Comparison of ENCODE assay signal across 31 cellular contexts in the genomic region with DNA sequence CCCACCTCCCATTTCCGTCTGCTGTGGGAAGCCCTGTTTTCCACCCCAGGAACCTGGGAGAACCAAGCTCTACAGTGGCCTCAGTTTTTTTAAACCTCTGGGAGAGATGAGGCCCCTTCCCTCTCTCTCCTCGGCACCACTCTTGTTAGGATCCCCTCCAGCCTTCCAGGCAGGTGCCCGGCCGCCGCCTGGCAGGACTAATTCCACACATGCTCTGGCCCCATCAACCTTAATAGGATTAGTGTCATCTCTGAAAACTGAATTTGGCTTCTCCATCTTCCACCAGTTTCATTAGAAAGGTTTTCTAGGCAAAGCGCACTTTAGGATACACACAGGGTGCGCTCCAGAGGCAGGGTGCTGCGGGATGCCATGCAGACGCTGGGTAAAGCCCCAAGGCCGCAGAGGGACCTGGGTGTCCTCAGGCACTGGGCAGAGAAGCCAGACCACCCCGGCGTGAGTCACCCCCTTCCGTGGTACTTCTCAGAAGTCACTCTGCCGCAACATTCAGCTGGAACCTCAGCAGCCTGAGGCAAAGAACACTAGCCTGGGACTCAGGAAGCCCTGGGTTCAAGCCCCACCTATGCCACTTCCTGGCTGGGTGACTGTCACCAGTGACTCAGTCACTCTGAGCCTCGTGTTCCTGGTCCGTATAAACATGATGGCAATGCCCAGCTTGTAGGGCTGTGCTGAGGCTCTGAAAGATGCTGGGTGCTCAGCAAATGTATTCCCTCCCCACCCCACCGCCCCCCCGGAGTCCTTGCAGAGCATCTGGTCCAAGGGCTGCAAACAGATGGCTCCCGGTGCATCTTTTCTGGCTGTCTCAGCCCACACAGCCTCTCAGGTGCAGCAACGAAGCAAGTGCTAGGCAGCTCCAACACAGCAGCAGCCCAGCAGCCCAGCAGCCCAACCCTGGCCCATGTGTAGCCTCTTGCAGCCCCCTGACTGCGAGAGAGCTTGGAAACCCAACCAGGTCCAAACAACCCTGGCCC. TPM values are rescaled to one million over a fixed set of nuclear protein-coding genes. Genes with fewer than 3 reads are reported as not detected.
DNase-seq lines count a peak whose midpoint lies in the region; ATAC-seq, FAIRE-seq and TF ChIP-seq lines count a peak whose summit lies in the region.
"Had no signal": no experiment of that assay in that cellular context is flagged by ENCODE, and none has a peak within 500 bp of the region (broad histone marks: within the 10 kb centered on the region; RNA-seq: fewer than 3 reads in every experiment).

No MANE protein-coding gene starts in this region.

- WGBS in SK-N-SH (ENCODE audit: low lambda C conversion rate): 42% methylated on average over 11 of the region's 21 CpGs

- no peaks in the 10 kb centered on the region for H3K27me3 ChIP-seq in SK-N-SH (ENCODE audit: insufficient read depth)
- H3K27me3 ChIP-seq: colonic mucosa, testis had no signal

- CTCF ChIA-PET in SK-N-SH (lab: Yijun Ruan, JAX): no interaction called here

- FAIRE-seq in HTR-8/SVneo (lab: Jason Lieb, UNC): no peak
- FAIRE-seq: A204.1, GM12892, pancreas, small intestine, urothelium cell line had no signal

- no peak overlapping the region for H2AFZ ChIP-seq in SK-N-SH (ENCODE audit: low read depth)

- H3K36me3 ChIP-seq in SK-N-SH (replicated peaks in 1 of 2; ENCODE audit: control insufficient read depth in 1 of 2, insufficient read depth in 2 of 2, low read length in 1 of 2): no peaks in the 10 kb centered on the region
- H3K36me3 ChIP-seq: colonic mucosa, pancreas had no signal

- no peak overlapping the region for H3K4me2 ChIP-seq in SK-N-SH

- POLR2A ChIA-PET in SK-N-SH (lab: Yijun Ruan, JAX): no interaction called here

- peaks cover 0 to 45% of the 10 kb centered on the region in 2 experiments; a peak in 1 of 4 replicates for H3K4me1 ChIP-seq in SK-N-SH (ENCODE audit: control insufficient read depth in 1 of 2, insufficient read depth in 2 of 2, low read depth in 1 of 2, low read length in 1 of 2)
- H3K4me1 ChIP-seq: colonic mucosa, pancreas had no signal

- H3K27ac ChIP-seq in SK-N-SH (ENCODE audit: low read depth in 2 of 2, low read length in 1 of 2): no peak overlapping the region; a peak in 1 of 4 replicates
- H3K27ac ChIP-seq: colonic mucosa, epithelial cell of prostate, pancreas, testis had no signal

- no peak overlapping the region for H3K9ac ChIP-seq in SK-N-SH

- H4K20me1 ChIP-seq in SK-N-SH (ENCODE audit: insufficient read depth): no peaks in the 10 kb centered on the region

- H3K4me3 ChIP-seq in SK-N-SH (ENCODE audit: low read depth in 2 of 2, low read length in 1 of 2): no peak overlapping the region
- H3K4me3 ChIP-seq: colonic mucosa, pancreas, testis had no signal

- H3K9me3 ChIP-seq in SK-N-SH: no peaks in the 10 kb centered on the region
- H3K9me3 ChIP-seq: colonic mucosa, pancreas, testis had no signal

- no peak for TF ChIP-seq RAD21 in SK-N-SH (IDR thresholded peaks at IDR 0.05; ENCODE audit: low read length)

- H3K9me2 ChIP-seq in SK-N-SH: no peaks in the 10 kb centered on the region

- no peaks in the 10 kb centered on the region for H3F3A ChIP-seq in SK-N-SH (replicated peaks; ENCODE audit: insufficient read depth)

- TF ChIP-seq CTCF in SK-N-SH (IDR thresholded peaks at IDR 0.05): no peak

- TF ChIP-seq EP300 in SK-N-SH (IDR thresholded peaks at IDR 0.05; ENCODE audit: borderline replicate concordance in 1 of 2, low read depth in 1 of 2, low read length in 1 of 2): no peak

- no peak for ATAC-seq in SK-N-SH treated with all-trans-retinoic acid at 6 μM for 48 hours
- ATAC-seq: activated naive CD4-positive, alpha-beta T cell treated with anti-CD3 and anti-CD28 coated beads, Interleukin-2, amount 50 U/mL, for 72 hours; left cardiac atrium; pancreas; Right ventricle myocardium inferior; T-helper 17 cell had no signal

- peak; percentile 58 for DNase-seq in SK-N-SH
- peak; percentile 88 for DNase-seq in HT1080 (ENCODE audit: low read depth)
- DNase-seq in RPMI7951 (ENCODE audit: low read depth): peak; percentile 35
- DNase-seq in occipital lobe (lab: John Stamatoyannopoulos, UW): peak; percentile 63
- DNase-seq in stimulated activated CD4-positive, alpha-beta T cell treated with anti-CD3 and anti-CD28 coated beads, Interleukin-4, amount 100 ng/mL, for 1 hour: no peak
- no peak for DNase-seq in HTR-8/SVneo (ENCODE audit: insufficient read length, low spot score)
- DNase-seq in NCI-H187 treated with DMSO at 0.1 percent for 48 hours (lab: John Stamatoyannopoulos, UW): no peak
- DNase-seq: activated CD4-positive, alpha-beta T cell treated with anti-CD3 and anti-CD28 coated beads for 1 hour; activated effector memory CD4-positive, alpha-beta T cell treated with Interleukin-2 at 50 U/mL for 16 hours; activated T-cell treated with anti-CD3 and anti-CD28 coated beads, Interleukin-2, amount 50 U/mL, for 1 hour; CD4-positive, alpha-beta memory T cell; colonic mucosa; effector CD4-positive, alpha-beta T cell; H9; Kasumi-1; left cardiac atrium; NCI-H510A treated with DMSO at 0.1 percent for 48 hours; nephron progenitor cell; NK-92 treated with Interleukin-12 subunit alpha and Interleukin-12 subunit beta, amount 100 ng/mL, for 24 hours; pancreas; small intestine; T-helper 17 cell; testis had no signal

- H3K79me2 ChIP-seq in SK-N-SH (ENCODE audit: insufficient read depth): no peaks in the 10 kb centered on the region

TF ChIP-seq in SK-N-SH, 30 proteins besides CTCF, POLR2A, EP300 and RAD21:
- TF ChIP-seq MEF2A (IDR thresholded peaks at IDR 0.05; ENCODE audit: borderline replicate concordance, low read depth): no peak

TF ChIP-seq in SK-N-SH treated with all-trans-retinoic acid at 6 μM for 48 hours, 23 proteins besides CTCF, POLR2A, EP300 and RAD21:
- TF ChIP-seq CSDC2 (CRISPR knock-in tag; IDR thresholded peaks at IDR 0.05) (no peak), SNAI2 (CRISPR knock-in tag; IDR thresholded peaks at IDR 0.05) (no peak), TOX (CRISPR knock-in tag; IDR thresholded peaks at IDR 0.05; ENCODE audit: borderline replicate concordance) (no peak), ISL1 (CRISPR knock-in tag; IDR thresholded peaks at IDR 0.05) (no peak), ZNF8 (CRISPR knock-in tag; IDR thresholded peaks at IDR 0.05) (no peak)

RNA-seq across cellular contexts. Expression of gene PPP2R2C, which starts 29.1 kb away (rescaled TPM):
- polyA plus RNA-seq in SK-N-SH (2012; rRNA removed): 0.08 and 0.21 TPM in 2 replicates
- 0.08 and 0.22 TPM in 2 replicates for polyA plus RNA-seq in SK-N-SH (2012; cell fraction: cytosol; rRNA removed)
- polyA plus RNA-seq in SK-N-SH (2012; cell fraction: nucleus; rRNA removed): 0.05 and 0.19 TPM in 2 replicates
- 23.5 and 31.7 TPM in 2 replicates for total RNA-seq in HT1080 (2014; rRNA removed; shearing (Covaris generic))
- polyA plus RNA-seq in HT1080 (2015; cell fraction: cytosol; rRNA removed): 1.4 and 1.7 TPM in 2 replicates
- 0.81 and 0.86 TPM in 2 replicates for polyA plus RNA-seq in HT1080 (2015; cell fraction: nucleus; rRNA removed)
- total RNA-seq in RPMI7951 (2014; rRNA removed; shearing (Covaris generic)): under 0.01 and 0.10 TPM in 2 replicates
- total RNA-seq in occipital lobe: 44.1 TPM
- total RNA-seq: activated naive CD4-positive, alpha-beta T cell treated with anti-CD3 and anti-CD28 coated beads, Interleukin-2, amount 50 U/mL, for 72 hours; CD4-positive, alpha-beta memory T cell; T-helper 17 cell had no signal
- polyA plus RNA-seq: CD4-positive, alpha-beta memory T cell; immature natural killer cell had no signal

Comparison
In these comparisons a context has a peak if more than half of its experiments do, and no peak if none do; other contexts are left out.
1. DNase-seq: peak in SK-N-SH (single experiment), HT1080 (single experiment), RPMI7951 (single experiment) and occipital lobe (single experiment); none in stimulated activated CD4-positive, alpha-beta T cell treated with anti-CD3 and anti-CD28 coated beads, Interleukin-4, amount 100 ng/mL, for 1 hour (single experiment), HTR-8/SVneo (single experiment) and NCI-H187 treated with DMSO at 0.1 percent for 48 hours (single experiment).
2. RNA of gene PPP2R2C, which starts 29.1 kb away (total RNA-seq): 44.1 TPM in occipital lobe (single experiment) and 23.5 to 31.7 TPM in HT1080; under 0.01 to 0.10 TPM in RPMI7951; every median in the first group is over 10 times any median in the second.